Comparison of ENCODE assay signal across 27 cellular contexts in genomic region chr9:126642009-126642744, GRCh38. TPM values are rescaled to one million over a fixed set of nuclear protein-coding genes. Genes with fewer than 3 reads are reported as not detected.
DNase-seq lines count a peak whose midpoint lies in the region; FAIRE-seq and TF ChIP-seq lines count a peak whose summit lies in the region.
"Had no signal": no experiment of that assay in that cellular context is flagged by ENCODE, and none has a peak within 500 bp of the region (broad histone marks: within the 10 kb centered on the region; RNA-seq: fewer than 3 reads in every experiment).

No MANE protein-coding gene starts in this region.

- peak overlapping the region; percentile 62 for H3K18ac ChIP-seq in neuronal stem cell (ENCODE audit: low read length)

- no peaks in the 10 kb centered on the region for H3K9me1 ChIP-seq in endothelial cell of umbilical vein (replicated peaks; ENCODE audit: control insufficient read depth, extremely low read depth, insufficient read depth, low read length)

- no peak overlapping the region for H3K4me3 ChIP-seq in Caco-2 (ENCODE audit: low read depth, low read length)
- H3K4me3 ChIP-seq in endothelial cell of umbilical vein (replicated peaks in 1 of 3; ENCODE audit: insufficient read depth in 1 of 3, low read depth in 1 of 3, low read length in 3 of 3): no peak overlapping the region
- H3K4me3 ChIP-seq in neuronal stem cell (ENCODE audit: low read length in 2 of 2): no peak overlapping the region
- H3K4me3 ChIP-seq: BLaER1, GM23338, HAP-1, PC-9, SJSA1 had no signal

- no CpG with 5 or more reads among the region's 13 CpGs for WGBS in neuronal stem cell (ENCODE audit: extremely low coverage in 2 of 2, insufficient read length in 2 of 2, insufficient replicate concordance in 1 of 2), 2 donors

- H2BK5ac ChIP-seq in neuronal stem cell (ENCODE audit: low read length): no peak overlapping the region

- no peak overlapping the region for H3K4ac ChIP-seq in neuronal stem cell (ENCODE audit: low read length)

- no peak overlapping the region for H3K23ac ChIP-seq in neuronal stem cell (ENCODE audit: low read depth, low read length, poor library complexity)

- H3K36me3 Mint-ChIP-seq in Caco-2 (ENCODE audit: insufficient read depth, unreplicated experiment): no peaks in the 10 kb centered on the region
- H3K36me3 Mint-ChIP-seq: CD4-positive, CD25-positive, alpha-beta regulatory T cell; IgD-negative memory B cell had no signal

- intact Hi-C loops in Caco-2 (cut with micrococcal nuclease; ENCODE audit: unreplicated experiment) (no loop called here), endothelial cell of umbilical vein (cut with micrococcal nuclease) (no loop called here)

- H2BK15ac ChIP-seq in neuronal stem cell (ENCODE audit: low read length): peak overlapping the region; percentile 8

- no peaks in the 10 kb centered on the region for H3K79me1 ChIP-seq in neuronal stem cell (ENCODE audit: low read depth, low read length)

- dilution Hi-C loops in endothelial cell of umbilical vein (cut with MboI; ENCODE audit: extremely low pct_ligation_motif_present, low sequenced_read_pairs): no loop called here

- no peaks in the 10 kb centered on the region for H3K27me3 Mint-ChIP-seq in Caco-2 (ENCODE audit: insufficient read depth, unreplicated experiment)

- CTCF ChIA-PET in Caco-2 (lab: Charles Lee) (interaction anchor here (1.3 to 2.3 kb wide), 3 partner anchors 10 to 48 kb away, joined by 3 to 11 read pairs (median 5); no protein-coding TSS in a partner anchor), endothelial cell of umbilical vein (lab: Charles Lee) (interaction anchor here (1.0 to 4.4 kb wide), 4 partner anchors 10 to 60 kb away, joined by 3 to 19 read pairs (median 6); no protein-coding TSS in a partner anchor)

- peak overlapping the region; percentile 80 for H3K27ac Mint-ChIP-seq in Caco-2 (ENCODE audit: unreplicated experiment)
- H3K27ac Mint-ChIP-seq: CD4-positive, CD25-positive, alpha-beta regulatory T cell; GM23338; IgD-negative memory B cell had no signal

- DNase-seq in Caco-2: no peak
- no peak for DNase-seq in endothelial cell of umbilical vein (ENCODE audit: low read depth, low spot score)
- no peak for DNase-seq in neuronal stem cell (ENCODE audit: low spot score)
- no peak for DNase-seq in NCI-H748 treated with DMSO at 0.1 percent for 48 hours (lab: John Stamatoyannopoulos, UW)
- DNase-seq in NCI-H187 treated with DMSO at 0.1 percent for 48 hours (lab: John Stamatoyannopoulos, UW): no peak
- no peak for DNase-seq in COLO829 (ENCODE audit: low spot score)
- DNase-seq: CD4-positive, CD25-positive, alpha-beta regulatory T cell; DMS53; MM.1S; NCI-H1417; NCI-H1694; NCI-H2081 treated with DMSO at 0.1 percent for 48 hours; NCI-H446; NK-92 treated with Interleukin-12 subunit alpha and Interleukin-12 subunit beta, amount 100 ng/mL, for 24 hours; PC-9 had no signal

- TF ChIP-seq CTCF in Caco-2 (IDR thresholded peaks at IDR 0.05; ENCODE audit: insufficient read depth in 1 of 2, low read depth in 1 of 2, low read length in 1 of 2, severe bottlenecking in 1 of 2, unreplicated experiment in 1 of 2) (no peak), VCaP (conservative IDR thresholded peaks at IDR 0.05) (no peak), endothelial cell of umbilical vein (IDR thresholded peaks at IDR 0.05; ENCODE audit: extremely low read depth in 1 of 2, insufficient read depth in 1 of 2, low read depth in 1 of 2, low read length in 2 of 2) (no peak)

- no peaks in the 10 kb centered on the region for H4K20me1 ChIP-seq in endothelial cell of umbilical vein (replicated peaks; ENCODE audit: control insufficient read depth, extremely low read depth, insufficient read depth, low read length)

- H2AK5ac ChIP-seq in neuronal stem cell (ENCODE audit: low read depth, low read length): peak overlapping the region; percentile 81

- H3K27me3 ChIP-seq in Caco-2 (replicated peaks; ENCODE audit: control insufficient read depth, insufficient read depth, low read length): no peaks in the 10 kb centered on the region
- H3K27me3 ChIP-seq in endothelial cell of umbilical vein (ENCODE audit: control insufficient read depth in 2 of 2, insufficient read depth in 2 of 2, low read length in 2 of 2): peaks cover 54 to 73% of the 10 kb centered on the region in 2 experiments
- H3K27me3 ChIP-seq in neuronal stem cell (ENCODE audit: control insufficient read depth in 3 of 3, insufficient read depth in 3 of 3, low read depth in 1 of 3, low read length in 3 of 3): peaks cover 4 to 99% (median 67%) of the 10 kb centered on the region in 3 experiments

- POLR2A ChIA-PET in Caco-2 (lab: Charles Lee): no interaction called here
- POLR2A ChIA-PET in endothelial cell of umbilical vein (lab: Charles Lee): no interaction called here

- H2AFZ ChIP-seq in endothelial cell of umbilical vein (ENCODE audit: low read depth, low read length) (no peak overlapping the region), neuronal stem cell (ENCODE audit: low read length) (no peak overlapping the region)
- H2AFZ ChIP-seq: GM23338, PC-9 had no signal

- peak overlapping the region; percentile 48 for H3K4me3 Mint-ChIP-seq in Caco-2 (ENCODE audit: unreplicated experiment)
- H3K4me3 Mint-ChIP-seq: CD4-positive, CD25-positive, alpha-beta regulatory T cell; GM23338; IgD-negative memory B cell had no signal

- no peak overlapping the region for H4K8ac ChIP-seq in neuronal stem cell (ENCODE audit: low read depth, low read length)

- no peak for FAIRE-seq in endothelial cell of umbilical vein (lab: Jason Lieb, UNC)
- FAIRE-seq: A204.1, G401.6 had no signal

- no peaks in the 10 kb centered on the region for H3K36me3 ChIP-seq in Caco-2 (ENCODE audit: control insufficient read depth, insufficient read depth, low read length)
- no peaks in the 10 kb centered on the region for H3K36me3 ChIP-seq in endothelial cell of umbilical vein (ENCODE audit: control insufficient read depth in 2 of 2, extremely low read depth in 1 of 2, insufficient read depth in 2 of 2, low read length in 2 of 2)
- no peaks in the 10 kb centered on the region for H3K36me3 ChIP-seq in neuronal stem cell (replicated peaks in 1 of 2; ENCODE audit: control insufficient read depth in 2 of 2, insufficient read depth in 2 of 2, low read length in 2 of 2)
- H3K36me3 ChIP-seq: BLaER1, HAP-1, SJSA1 had no signal

- no peak for TF ChIP-seq POLR2A in endothelial cell of umbilical vein (IDR thresholded peaks at IDR 0.05; ENCODE audit: low read depth, low read length)

- BruUV-seq in Caco-2 (replicated peaks; lab: Mats Ljungman, UMichigan) (no TSS peak), endothelial cell of umbilical vein (replicated peaks; lab: Mats Ljungman, UMichigan) (no TSS peak)

- no peak overlapping the region for H2BK120ac ChIP-seq in neuronal stem cell (ENCODE audit: low read depth, low read length)

- no peak overlapping the region for H4K91ac ChIP-seq in neuronal stem cell (ENCODE audit: low read depth, low read length, poor library complexity)

- H3K9me3 Mint-ChIP-seq in Caco-2 (ENCODE audit: unreplicated experiment): no peaks in the 10 kb centered on the region
- H3K9me3 Mint-ChIP-seq: GM23338, IgD-negative memory B cell had no signal

- peak overlapping the region; percentile 85 for H3K14ac ChIP-seq in neuronal stem cell (ENCODE audit: low read length)

- H3K9ac ChIP-seq in endothelial cell of umbilical vein (replicated peaks; ENCODE audit: extremely low read depth, insufficient read depth, low read length): no peak overlapping the region
- no peak overlapping the region for H3K9ac ChIP-seq in neuronal stem cell (ENCODE audit: low read depth, low read length, poor library complexity)
- H3K9ac ChIP-seq: BLaER1, KMS-11 had no signal

- peaks cover 52% of the 10 kb centered on the region for H3K4me1 ChIP-seq in Caco-2
- H3K4me1 ChIP-seq in endothelial cell of umbilical vein (ENCODE audit: control insufficient read depth, extremely low read depth, insufficient read depth, low read length): no peaks in the 10 kb centered on the region
- H3K4me1 ChIP-seq in neuronal stem cell (ENCODE audit: control insufficient read depth in 2 of 2, insufficient read depth in 1 of 2, low read depth in 1 of 2, low read length in 2 of 2): peaks cover 2 to 7% of the 10 kb centered on the region in 2 donors
- H3K4me1 ChIP-seq: SJSA1 had no signal

- H3K79me2 ChIP-seq in endothelial cell of umbilical vein (ENCODE audit: control insufficient read depth, insufficient read depth, low read length): no peaks in the 10 kb centered on the region

- H3K27ac ChIP-seq in VCaP (peak overlapping the region; percentile 73), endothelial cell of umbilical vein (ENCODE audit: insufficient read depth, low read depth, low read length) (no peak overlapping the region), neuronal stem cell (replicated peaks; ENCODE audit: low read length) (no peak overlapping the region)
- H3K27ac ChIP-seq: BLaER1, HL-60, KMS-11, PC-9, SJSA1 had no signal

- no peak overlapping the region for H2BK12ac ChIP-seq in neuronal stem cell (ENCODE audit: low read length)

- H3K4me2 ChIP-seq in endothelial cell of umbilical vein (ENCODE audit: insufficient read depth, low read length) (no peak overlapping the region), neuronal stem cell (ENCODE audit: insufficient read depth, low read length, poor library complexity, severe bottlenecking) (no peak overlapping the region)
- H3K4me2 ChIP-seq: BLaER1, GM23338, KMS-11, PC-9 had no signal

- H3K9me3 ChIP-seq in Caco-2 (no peaks in the 10 kb centered on the region), endothelial cell of umbilical vein (replicated peaks; ENCODE audit: control insufficient read depth, insufficient read depth, low read length) (no peaks in the 10 kb centered on the region), neuronal stem cell (replicated peaks in 1 of 2; ENCODE audit: control insufficient read depth in 2 of 2, insufficient read depth in 1 of 2, low read depth in 1 of 2, low read length in 2 of 2) (no peaks in the 10 kb centered on the region)
- H3K9me3 ChIP-seq: BLaER1, HAP-1, SJSA1 had no signal

- peaks cover 47% of the 10 kb centered on the region for H3K4me1 Mint-ChIP-seq in Caco-2 (ENCODE audit: low read depth, unreplicated experiment)
- H3K4me1 Mint-ChIP-seq: CD4-positive, CD25-positive, alpha-beta regulatory T cell had no signal

TF ChIP-seq in endothelial cell of umbilical vein, 7 proteins besides CTCF, POLR2A, EP300 and RAD21:
- TF ChIP-seq EZH2 (IDR thresholded peaks at IDR 0.05; ENCODE audit: borderline replicate concordance, low read depth, low read length, severe bottlenecking) (peak; percentile 4), GATA2 (IDR thresholded peaks at IDR 0.05; ENCODE audit: insufficient read depth, insufficient read length, low read depth, low read length) (no peak)

RNA-seq across cellular contexts. Expression of gene LMX1B, which starts 28.4 kb away (rescaled TPM):
- total RNA-seq in Caco-2 (2022) (15.5 and 17.0 TPM in 2 replicates), endothelial cell of umbilical vein (not detected in 2 replicates)
- not detected in 2 replicates for polyA plus RNA-seq in endothelial cell of umbilical vein
- polyA plus RNA-seq in endothelial cell of umbilical vein (2011; cell fraction: cytosol; rRNA removed): not detected in 2 replicates
- polyA plus RNA-seq in endothelial cell of umbilical vein (2011; cell fraction: nucleus; rRNA removed): not detected in 2 replicates
- polyA plus RNA-seq in endothelial cell of umbilical vein (2012): not detected in 2 replicates
- polyA minus RNA-seq in endothelial cell of umbilical vein: not detected in 2 replicates
- polyA minus RNA-seq in endothelial cell of umbilical vein (2011; cell fraction: cytosol; rRNA and poly(A)+ RNA removed): not detected
- polyA minus RNA-seq in endothelial cell of umbilical vein (2011; cell fraction: nucleus; rRNA and poly(A)+ RNA removed): not detected in 2 replicates
- 0.22 TPM for polyA plus RNA-seq in neuronal stem cell (2013, experiment 1 of 2)
- polyA plus RNA-seq in neuronal stem cell (2013, experiment 2 of 2): 0.18 TPM
- total RNA-seq: CD4-positive, CD25-positive, alpha-beta regulatory T cell; PC-9; RPMI7951; SJSA1 had no signal
- polyA plus RNA-seq: AG04450; CD4-positive, CD25-positive, alpha-beta regulatory T cell; IgD-negative memory B cell had no signal

Comparison
In these comparisons a context has a peak if more than half of its experiments do, and no peak if none do; other contexts are left out.
1. RNA of gene LMX1B, which starts 28.4 kb away (total RNA-seq): 15.5 to 17.0 TPM in Caco-2; not detected in endothelial cell of umbilical vein; every median in the first group is over 10 times any median in the second.